ENCODE assay signal across 14 cellular contexts in genomic region chr21:41316641-41317392, GRCh38. TPM values are rescaled to one million over a fixed set of nuclear protein-coding genes. Genes with fewer than 3 reads are reported as not detected.
DNase-seq lines count a peak whose midpoint lies in the region; ATAC-seq, FAIRE-seq and TF ChIP-seq lines count a peak whose summit lies in the region.
"Had no signal": no experiment of that assay in that cellular context is flagged by ENCODE, and none has a peak within 500 bp of the region (broad histone marks: within the 10 kb centered on the region; RNA-seq: fewer than 3 reads in every experiment).

Gene FAM3B, plus strand, starts transcription at chr21:41316801. Its CDS starts 79 bp downstream, at chr21:41316880.

- H3K27me3 ChIP-seq in astrocyte (ENCODE audit: insufficient read depth, low read length) (peaks cover 26% of the 10 kb centered on the region), thyroid gland (no peaks in the 10 kb centered on the region)

- H3K27me3 Mint-ChIP-seq in astrocyte (ENCODE audit: low read depth, unreplicated experiment) = peaks cover 61% of the 10 kb centered on the region

- no peaks in the 10 kb centered on the region for H4K20me1 ChIP-seq in astrocyte (ENCODE audit: insufficient read depth, low read length)

- 9 to 10% methylated on average over 27 to 28 of the region's 57 CpGs for WGBS in lower leg skin, 2 donors
- 13 to 15% methylated on average over 21 to 30 of the region's 57 CpGs for WGBS in thyroid gland, 2 donors

- no peaks in the 10 kb centered on the region for H3K9me3 ChIP-seq in astrocyte (ENCODE audit: insufficient read depth, low read depth, low read length)
- no peaks in the 10 kb centered on the region for H3K9me3 ChIP-seq in thyroid gland

- TF ChIP-seq POLR2A in lower leg skin (IDR thresholded peaks at IDR 0.05) = no peak
- TF ChIP-seq POLR2A in thyroid gland (IDR thresholded peaks at IDR 0.05) = no peak

- FAIRE-seq in astrocyte (lab: Jason Lieb, UNC) = no peak
- FAIRE-seq: A204.1, GM18507 had no signal

- no peak for TF ChIP-seq CTCF in astrocyte (IDR thresholded peaks at IDR 0.05; ENCODE audit: insufficient read depth, low read depth, low read length)
- TF ChIP-seq CTCF in lower leg skin (IDR thresholded peaks at IDR 0.05) = no peak
- TF ChIP-seq CTCF in thyroid gland (IDR thresholded peaks at IDR 0.05) = no peak

- H3K4me3 Mint-ChIP-seq in astrocyte (ENCODE audit: unreplicated experiment) = no peak within 1 kb of the TSS

- peak; percentile 4 to 38 for DNase-seq in NCI-H2081 (lab: John Stamatoyannopoulos, UW)
- no peak for DNase-seq in NCI-H2081 treated with DMSO at 0.1 percent for 48 hours (lab: John Stamatoyannopoulos, UW)
- no peak for DNase-seq in astrocyte (ENCODE audit: low read depth)
- no peak for DNase-seq in lower leg skin (ENCODE audit: low spot score in 2 of 2)
- peak; percentile 63 to 65 for DNase-seq in thyroid gland
- DNase-seq in globus pallidus (ENCODE audit: low spot score) = no peak
- DNase-seq in activated CD8-positive, alpha-beta memory T cell treated with anti-CD3 and anti-CD28 coated beads, Interleukin-2, amount 50 U/mL, for 48 hours = no peak
- DNase-seq: activated CD4-positive, alpha-beta T cell treated with anti-CD3 and anti-CD28 coated beads, Interleukin-2, amount 50 U/mL, for 4 hours; NCI-H2171 treated with DMSO at 0.1 percent for 48 hours had no signal

- no peak within 1 kb of the TSS for H2AFZ ChIP-seq in astrocyte (ENCODE audit: low read depth, low read length)

- H3K27ac ChIP-seq in astrocyte (ENCODE audit: low read depth, low read length) (no peak within 1 kb of the TSS), thyroid gland (no peak within 1 kb of the TSS)

- H3K9me3 Mint-ChIP-seq in astrocyte (ENCODE audit: unreplicated experiment) = peaks cover 4% of the 10 kb centered on the region

- no peak within 1 kb of the TSS for H3K9ac ChIP-seq in astrocyte (ENCODE audit: low read length)

- H3K4me2 ChIP-seq in astrocyte (ENCODE audit: low read length) = peak within 1 kb of the TSS; percentile 26

- H3K27ac Mint-ChIP-seq in astrocyte (ENCODE audit: unreplicated experiment) = no peak within 1 kb of the TSS

- no peaks in the 10 kb centered on the region for H3K4me1 Mint-ChIP-seq in astrocyte (ENCODE audit: low read depth, unreplicated experiment)

- intact Hi-C loops in lower leg skin (cut with DNase I; ENCODE audit: low total_unique reads) (no loop called here), thyroid gland (cut with DNase I) (no loop called here)

- H3K36me3 ChIP-seq in astrocyte (ENCODE audit: insufficient read depth, low read length) = no peaks in the 10 kb centered on the region
- H3K36me3 ChIP-seq in thyroid gland = no peaks in the 10 kb centered on the region

- no peaks in the 10 kb centered on the region for H3K36me3 Mint-ChIP-seq in astrocyte (ENCODE audit: low read depth, unreplicated experiment)

- no peaks in the 10 kb centered on the region for H3K4me1 ChIP-seq in astrocyte (ENCODE audit: insufficient read depth, low read length)
- peaks cover 4 to 6% of the 10 kb centered on the region in 2 donors for H3K4me1 ChIP-seq in thyroid gland

- no peaks in the 10 kb centered on the region for H3K79me2 ChIP-seq in astrocyte (ENCODE audit: insufficient read depth, low read length)

- H3K4me3 ChIP-seq in astrocyte (ENCODE audit: insufficient read depth, low read depth, low read length) (no peak within 1 kb of the TSS), lower leg skin (ENCODE audit: low read depth, poor library complexity, severe bottlenecking) (peak within 1 kb of the TSS; percentile 16), thyroid gland (replicated peaks in 1 of 3) (peak within 1 kb of the TSS in 2 of 3 donors; percentile 35 to 44)

- ATAC-seq in HG03439 (IDR thresholded peaks at IDR 0.05; ENCODE audit: unreplicated experiment) = no peak

RNA-seq across cellular contexts. Expression of gene FAM3B, which starts in this region (rescaled TPM):
- total RNA-seq in astrocyte = not detected in 2 replicates
- total RNA-seq in lower leg skin = 1 to 10 TPM in 3 of 4 donors, under 1 TPM in 1; 0.59 to 4.6 (median 1.8) TPM
- 1 to 10 TPM; 2.4 to 9.9 (median 5.1) TPM for total RNA-seq in thyroid gland
- total RNA-seq: dermis microvascular lymphatic vessel endothelial cell, temporal lobe had no signal

Comparison
In these comparisons a context has a peak if more than half of its experiments do, and no peak if none do; other contexts are left out.
1. DNase-seq: peak in NCI-H2081 (2 of 2) and thyroid gland (2 of 2); none in NCI-H2081 treated with DMSO at 0.1 percent for 48 hours (single experiment), astrocyte (single experiment), lower leg skin (0 of 2), globus pallidus (single experiment) and activated CD8-positive, alpha-beta memory T cell treated with anti-CD3 and anti-CD28 coated beads, Interleukin-2, amount 50 U/mL, for 48 hours (single experiment).